ENCODE assay signal across 7 cellular contexts in the genomic region with DNA sequence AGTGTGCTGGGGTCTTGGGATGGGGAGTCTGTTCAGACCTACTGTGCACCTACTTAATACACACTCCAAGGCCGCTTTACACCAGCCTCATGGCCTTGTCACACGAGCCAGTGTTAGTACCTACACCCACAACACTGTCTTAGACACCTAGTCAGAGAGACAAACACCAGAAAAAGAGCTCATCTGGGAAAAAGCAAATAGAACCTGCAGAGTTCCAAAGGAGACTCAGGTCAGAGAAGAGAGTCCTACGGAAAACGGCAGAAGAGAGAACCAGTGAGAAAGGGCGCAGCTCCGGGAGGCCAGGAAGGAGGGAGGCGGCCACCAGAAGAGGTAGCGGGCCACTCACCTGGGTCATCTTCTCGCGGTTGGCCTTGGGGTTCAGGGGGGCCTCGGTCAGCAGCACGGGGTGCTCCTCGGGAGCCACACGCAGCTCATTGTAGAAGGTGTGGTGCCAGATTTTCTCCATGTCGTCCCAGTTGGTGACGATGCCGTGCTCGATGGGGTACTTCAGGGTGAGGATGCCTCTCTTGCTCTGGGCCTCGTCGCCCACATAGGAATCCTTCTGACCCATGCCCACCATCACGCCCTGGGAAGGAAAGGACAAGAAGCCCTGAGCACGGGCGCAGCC. TPM values are rescaled to one million over a fixed set of nuclear protein-coding genes. Genes with fewer than 3 reads are reported as not detected.
A peak's percentile ranks its signal among the peaks of the same experiment; 100 is the strongest.
DNase-seq lines count a peak whose midpoint lies in the region; ATAC-seq, FAIRE-seq and TF ChIP-seq lines count a peak whose summit lies in the region.

No MANE protein-coding gene starts in this region.

- H3K36me3 ChIP-seq in kidney (ENCODE audit: control insufficient read depth in 1 of 2, insufficient read depth in 2 of 2, low read length in 2 of 2) = peaks cover 24 to 41% of the 10 kb centered on the region in 2 donors
- peaks cover 47% of the 10 kb centered on the region for H3K36me3 ChIP-seq in suprapubic skin

- H3K4me3 Mint-ChIP-seq in IgD-negative memory B cell = peak overlapping the region; percentile 87 to 99 (median 94)
- peak overlapping the region; percentile 99 for H3K4me3 Mint-ChIP-seq in activated naive CD8-positive, alpha-beta T cell treated with anti-CD3 and anti-CD28 coated beads, Interleukin-2, amount 50 U/mL, for 24 hours

- H3K27ac Mint-ChIP-seq in IgD-negative memory B cell = peak overlapping the region; percentile 77 to 95 (median 94)
- peak overlapping the region; percentile 90 for H3K27ac Mint-ChIP-seq in activated naive CD8-positive, alpha-beta T cell treated with anti-CD3 and anti-CD28 coated beads, Interleukin-2, amount 50 U/mL, for 24 hours

- 9% methylated on average over 11 of the region's 23 CpGs for WGBS in suprapubic skin

- no peak for TF ChIP-seq EP300 in suprapubic skin (IDR thresholded peaks at IDR 0.05)

- H3K9ac ChIP-seq in kidney (ENCODE audit: low read length in 2 of 2) = peak overlapping the region; percentile 94 to 96

- H3K9me3 ChIP-seq in kidney (ENCODE audit: control insufficient read depth in 1 of 2, low read length in 2 of 2) (no peaks in the 10 kb centered on the region), suprapubic skin (no peaks in the 10 kb centered on the region)

- H3K4me1 Mint-ChIP-seq in IgD-negative memory B cell = peaks cover 29 to 36% (median 34%) of the 10 kb centered on the region in 3 donors
- peaks cover 55% of the 10 kb centered on the region for H3K4me1 Mint-ChIP-seq in activated naive CD8-positive, alpha-beta T cell treated with anti-CD3 and anti-CD28 coated beads, Interleukin-2, amount 50 U/mL, for 24 hours

- FAIRE-seq in kidney (lab: Jason Lieb, UNC) = no peak

- H3K27ac ChIP-seq in kidney (ENCODE audit: low read depth in 2 of 2, low read length in 2 of 2) (peak overlapping the region; percentile 100), suprapubic skin (peak overlapping the region; percentile 99)

- H3K4me1 ChIP-seq in kidney (ENCODE audit: control insufficient read depth in 1 of 2, insufficient read depth in 1 of 2, low read depth in 1 of 2, low read length in 2 of 2) (peaks cover 0 to 37% of the 10 kb centered on the region in 2 donors), suprapubic skin (peaks cover 63% of the 10 kb centered on the region)

- TF ChIP-seq CTCF in kidney (IDR thresholded peaks at IDR 0.05; ENCODE audit: borderline replicate concordance, extremely low read depth, insufficient read depth) (no peak), suprapubic skin (IDR thresholded peaks at IDR 0.05) (no peak)

- no peak for DNase-seq in activated naive CD8-positive, alpha-beta T cell treated with anti-CD3 and anti-CD28 coated beads, Interleukin-2, amount 50 U/mL, for 24 hours
- DNase-seq in kidney (no peak), suprapubic skin (ENCODE audit: low spot score in 2 of 2) (no peak), NAMALWA (ENCODE audit: low spot score) (no peak)

- H3K4me3 ChIP-seq in kidney (ENCODE audit: low read length in 2 of 2) = peak overlapping the region; percentile 58 to 90
- H3K4me3 ChIP-seq in suprapubic skin = peak overlapping the region; percentile 93

- peaks cover 11% of the 10 kb centered on the region for H3K36me3 Mint-ChIP-seq in IgD-negative memory B cell
- H3K36me3 Mint-ChIP-seq in activated naive CD8-positive, alpha-beta T cell treated with anti-CD3 and anti-CD28 coated beads, Interleukin-2, amount 50 U/mL, for 24 hours (ENCODE audit: low read depth) = peaks cover 49% of the 10 kb centered on the region

- intact Hi-C loops in kidney (cut with DNase I) = no loop called here

- no peaks in the 10 kb centered on the region for H3K27me3 Mint-ChIP-seq in IgD-negative memory B cell
- peaks cover 4% of the 10 kb centered on the region for H3K27me3 Mint-ChIP-seq in activated naive CD8-positive, alpha-beta T cell treated with anti-CD3 and anti-CD28 coated beads, Interleukin-2, amount 50 U/mL, for 24 hours

- no peaks in the 10 kb centered on the region for H3K27me3 ChIP-seq in suprapubic skin

- H3K9me3 Mint-ChIP-seq in IgD-negative memory B cell = no peaks in the 10 kb centered on the region
- no peaks in the 10 kb centered on the region for H3K9me3 Mint-ChIP-seq in activated naive CD8-positive, alpha-beta T cell treated with anti-CD3 and anti-CD28 coated beads, Interleukin-2, amount 50 U/mL, for 24 hours

- no peak for TF ChIP-seq POLR2A in suprapubic skin (IDR thresholded peaks at IDR 0.05)

- no peak for ATAC-seq in activated naive CD8-positive, alpha-beta T cell treated with anti-CD3 and anti-CD28 coated beads, Interleukin-2, amount 50 U/mL, for 24 hours
- no peak for ATAC-seq in GM19023 (IDR thresholded peaks at IDR 0.05; ENCODE audit: unreplicated experiment)
- no peak for ATAC-seq in GM18907 (IDR thresholded peaks at IDR 0.05; ENCODE audit: unreplicated experiment)

RNA-seq across cellular contexts. Expression of gene ACTB, which starts 1.5 kb away (rescaled TPM):
- polyA plus RNA-seq in IgD-negative memory B cell (10,465 TPM), kidney (ENCODE audit: insufficient read depth, low read depth, low replicate concordance) (2,804 TPM)
- total RNA-seq in kidney (3,873 TPM), suprapubic skin (1,000 to 10,000 TPM; 1,382 to 2,494 (median 2,273) TPM)

RNA-seq across cellular contexts. Expression of gene FBXL18, which starts 15.3 kb away (rescaled TPM):
- polyA plus RNA-seq in IgD-negative memory B cell (1.3 TPM), kidney (ENCODE audit: insufficient read depth, low read depth, low replicate concordance) (1.4 TPM)
- total RNA-seq in kidney (11.6 TPM), suprapubic skin (10 to 100 TPM; 12.2 to 19.0 (median 16.8) TPM)
